In the genomic region with DNA sequence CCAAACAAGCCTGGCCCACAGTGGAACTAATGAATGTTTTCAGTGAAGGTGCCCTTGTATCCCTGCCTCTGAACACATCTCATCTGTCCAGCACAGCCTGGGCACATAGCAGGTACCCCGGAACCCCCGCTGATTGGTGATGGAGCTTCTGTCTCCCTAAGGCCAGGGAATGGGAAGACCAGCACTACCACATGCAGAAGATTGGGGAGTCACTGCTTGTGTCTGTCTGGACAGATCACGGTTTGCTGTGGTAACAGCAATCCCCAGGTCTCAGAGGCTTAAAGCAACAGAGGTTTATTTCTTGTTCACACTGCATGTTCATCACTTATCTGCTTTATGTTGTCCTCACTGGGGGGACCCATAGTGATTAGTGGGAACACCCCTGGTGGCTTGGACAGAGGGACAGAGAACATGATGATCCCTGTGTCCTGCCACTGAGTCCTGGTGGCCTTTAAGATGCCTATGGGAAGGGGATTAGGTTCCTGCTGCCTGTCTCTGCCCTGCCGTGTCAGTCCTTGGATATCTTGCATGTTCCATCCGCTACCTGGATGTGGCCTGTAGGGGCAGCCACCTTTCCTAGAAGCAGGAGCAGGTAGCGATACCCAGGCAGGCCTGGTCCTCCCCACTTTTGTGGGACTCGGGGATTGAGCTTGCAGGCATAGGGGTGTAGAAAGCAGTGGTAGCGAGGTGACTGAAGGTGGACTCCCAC, we compare ENCODE assay signal across 9 cellular contexts. TPM values are rescaled to one million over a fixed set of nuclear protein-coding genes. Genes with fewer than 3 reads are reported as not detected.
A peak's percentile ranks its signal among the peaks of the same experiment; 100 is the strongest.
DNase-seq lines count a peak whose midpoint lies in the region; ATAC-seq, FAIRE-seq and TF ChIP-seq lines count a peak whose summit lies in the region.
"Had no signal": no experiment of that assay in that cellular context is flagged by ENCODE, and none has a peak within 500 bp of the region (broad histone marks: within the 10 kb centered on the region; RNA-seq: fewer than 3 reads in every experiment).

No MANE protein-coding gene starts in this region.

- H3K27ac Mint-ChIP-seq in activated T-cell treated with anti-CD3 and anti-CD28 coated beads, Interleukin-2, amount 50 U/mL, for 24 hours, result peak overlapping the region; percentile 96
- peak overlapping the region; percentile 89 for H3K27ac Mint-ChIP-seq in activated T-helper 17 cell treated with anti-CD3 and anti-CD28 coated beads, Interleukin-2, amount 50 U/mL, for 72 hours

- H3K27ac ChIP-seq in kidney (ENCODE audit: low read depth in 2 of 2, low read length in 2 of 2) (peak overlapping the region in 1 of 2 donors; percentile 39), temporal lobe (ENCODE audit: low read depth, low read length) (peak overlapping the region; percentile 27)

- no peaks in the 10 kb centered on the region for H3K9me3 Mint-ChIP-seq in activated T-cell treated with anti-CD3 and anti-CD28 coated beads, Interleukin-2, amount 50 U/mL, for 24 hours
- H3K9me3 Mint-ChIP-seq in activated T-helper 17 cell treated with anti-CD3 and anti-CD28 coated beads, Interleukin-2, amount 50 U/mL, for 72 hours, result no peaks in the 10 kb centered on the region

- peaks cover 57 to 60% of the 10 kb centered on the region in 2 donors for H3K4me1 ChIP-seq in kidney (ENCODE audit: control insufficient read depth in 1 of 2, insufficient read depth in 1 of 2, low read depth in 1 of 2, low read length in 2 of 2)

- no peak for TF ChIP-seq CTCF in kidney (IDR thresholded peaks at IDR 0.05; ENCODE audit: borderline replicate concordance, extremely low read depth, insufficient read depth)

- peak overlapping the region in 1 of 2 donors; percentile 19 for H3K4me3 ChIP-seq in kidney (ENCODE audit: low read length in 2 of 2)

- peaks cover 37% of the 10 kb centered on the region for H3K36me3 Mint-ChIP-seq in activated T-cell treated with anti-CD3 and anti-CD28 coated beads, Interleukin-2, amount 50 U/mL, for 24 hours (ENCODE audit: low read depth)
- H3K36me3 Mint-ChIP-seq in activated T-helper 17 cell treated with anti-CD3 and anti-CD28 coated beads, Interleukin-2, amount 50 U/mL, for 72 hours (ENCODE audit: low read depth), result peaks cover 57% of the 10 kb centered on the region

- peaks cover 75% of the 10 kb centered on the region for H3K4me1 Mint-ChIP-seq in activated T-cell treated with anti-CD3 and anti-CD28 coated beads, Interleukin-2, amount 50 U/mL, for 24 hours (ENCODE audit: low read depth)
- H3K4me1 Mint-ChIP-seq in activated T-helper 17 cell treated with anti-CD3 and anti-CD28 coated beads, Interleukin-2, amount 50 U/mL, for 72 hours, result peaks cover 50% of the 10 kb centered on the region

- peak overlapping the region; percentile 98 for H3K4me3 Mint-ChIP-seq in activated T-cell treated with anti-CD3 and anti-CD28 coated beads, Interleukin-2, amount 50 U/mL, for 24 hours
- peak overlapping the region; percentile 91 for H3K4me3 Mint-ChIP-seq in activated T-helper 17 cell treated with anti-CD3 and anti-CD28 coated beads, Interleukin-2, amount 50 U/mL, for 72 hours

- no peaks in the 10 kb centered on the region for H3K9me3 ChIP-seq in kidney (ENCODE audit: control insufficient read depth in 1 of 2, low read length in 2 of 2)

- ATAC-seq in activated T-helper 17 cell treated with anti-CD3 and anti-CD28 coated beads, Interleukin-2, amount 50 U/mL, for 72 hours (replicated peaks), result no peak

- no peaks in the 10 kb centered on the region for H3K27me3 Mint-ChIP-seq in activated T-cell treated with anti-CD3 and anti-CD28 coated beads, Interleukin-2, amount 50 U/mL, for 24 hours
- no peaks in the 10 kb centered on the region for H3K27me3 Mint-ChIP-seq in activated T-helper 17 cell treated with anti-CD3 and anti-CD28 coated beads, Interleukin-2, amount 50 U/mL, for 72 hours

- no peak for DNase-seq in activated T-cell treated with anti-CD3 and anti-CD28 coated beads, Interleukin-2, amount 50 U/mL, for 24 hours
- no peak for DNase-seq in activated T-cell treated with anti-CD3 and anti-CD28 coated beads for 4 hours
- DNase-seq in kidney, result peak; percentile 63
- DNase-seq in NCI-H2196 treated with DMSO at 0.1 percent for 48 hours (lab: John Stamatoyannopoulos, UW; ENCODE audit: unreplicated experiment), result no peak
- no peak for DNase-seq in cerebellum (ENCODE audit: low spot score)
- no peak for DNase-seq in DMS 273 treated with DMSO at 0.1 percent for 48 hours (lab: John Stamatoyannopoulos, UW)
- DNase-seq: NCI-H446 had no signal

- intact Hi-C loops in kidney (cut with DNase I), result loop anchor here (5.0 kb wide), 1 partner anchor 45 kb away; no protein-coding TSS in a partner anchor

- H3K36me3 ChIP-seq in kidney (ENCODE audit: control insufficient read depth in 1 of 2, insufficient read depth in 2 of 2, low read length in 2 of 2), result no peaks in the 10 kb centered on the region

- no peak for FAIRE-seq in kidney (lab: Jason Lieb, UNC)

- peak overlapping the region in 1 of 2 donors; percentile 66 for H3K9ac ChIP-seq in kidney (ENCODE audit: low read length in 2 of 2)

RNA-seq across cellular contexts. Expression of a gene that starts 3.6 kb away (rescaled TPM):
- 10 to 100 TPM; 61.9 to 64.5 TPM for total RNA-seq in activated T-helper 17 cell treated with anti-CD3 and anti-CD28 coated beads, Interleukin-2, amount 50 U/mL, for 72 hours
- total RNA-seq in kidney (183 TPM), temporal lobe (27.8 TPM), cerebellum (20.5 TPM)
- 36.8 TPM for polyA plus RNA-seq in kidney (ENCODE audit: insufficient read depth, low read depth, low replicate concordance)

RNA-seq across cellular contexts. Expression of a gene that starts 49.4 kb away (rescaled TPM):
- 1 to 10 TPM; 9.4 to 9.6 TPM for total RNA-seq in activated T-helper 17 cell treated with anti-CD3 and anti-CD28 coated beads, Interleukin-2, amount 50 U/mL, for 72 hours
- 69.4 TPM for total RNA-seq in kidney
- polyA plus RNA-seq in kidney (ENCODE audit: insufficient read depth, low read depth, low replicate concordance), result 101 TPM
- total RNA-seq in temporal lobe, result 68.6 TPM
- total RNA-seq in cerebellum, result 36.8 TPM
